ENCODE assay signal across 8 cellular contexts in genomic region chr15:99732268-99732641, GRCh38. TPM values are rescaled to one million over a fixed set of nuclear protein-coding genes. Genes with fewer than 3 reads are reported as not detected.
A peak's percentile ranks its signal among the peaks of the same experiment; 100 is the strongest.
DNase-seq lines count a peak whose midpoint lies in the region; ATAC-seq, FAIRE-seq and TF ChIP-seq lines count a peak whose summit lies in the region.

No MANE protein-coding gene starts in this region.

- H2AK5ac ChIP-seq in trophoblast cell (ENCODE audit: low read length) = no peak overlapping the region

- no peaks in the 10 kb centered on the region for H3K36me3 ChIP-seq in SK-N-MC (ENCODE audit: insufficient read depth, low read length)
- peaks cover 8 to 9% of the 10 kb centered on the region in 2 experiments for H3K36me3 ChIP-seq in trophoblast cell (ENCODE audit: control insufficient read depth in 1 of 2, insufficient read depth in 2 of 2, low read length in 2 of 2)

- H3K27me3 ChIP-seq in trophoblast cell (ENCODE audit: insufficient read depth, low read length) = no peaks in the 10 kb centered on the region

- ATAC-seq in HG03196 (IDR thresholded peaks at IDR 0.05; ENCODE audit: unreplicated experiment) = no peak

- H3K9me3 ChIP-seq in SK-N-MC (ENCODE audit: low read depth, low read length) (no peaks in the 10 kb centered on the region), trophoblast cell (ENCODE audit: insufficient read depth, low read depth, low read length) (peaks cover 2% of the 10 kb centered on the region)

- peak overlapping the region; percentile 92 for H3K4me2 ChIP-seq in trophoblast cell (ENCODE audit: low read length)

- no peak overlapping the region for H2BK12ac ChIP-seq in trophoblast cell (ENCODE audit: low read length)

- FAIRE-seq in frontal cortex (lab: Jason Lieb, UNC) = no peak

- H3K4ac ChIP-seq in trophoblast cell (ENCODE audit: low read depth, low read length) = no peak overlapping the region

- peaks cover 4% of the 10 kb centered on the region for H3K79me2 ChIP-seq in trophoblast cell (ENCODE audit: control insufficient read depth, insufficient read depth, low read length, poor library complexity)

- peak; percentile 32 for DNase-seq in EH (ENCODE audit: low read depth)
- DNase-seq in SK-N-MC (ENCODE audit: low read depth, low spot score) = no peak
- peak; percentile 55 for DNase-seq in fibroblast of the aortic adventitia (ENCODE audit: low read depth)
- peak; percentile 39 to 57 for DNase-seq in trophoblast cell
- DNase-seq in stimulated activated CD4-positive, alpha-beta T cell treated with anti-CD3 and anti-CD28 coated beads, Interleukin-4, amount 100 ng/mL, for 1 hour = no peak
- no peak for DNase-seq in frontal cortex (ENCODE audit: low spot score in 2 of 2)
- no peak for DNase-seq in SK-N-DZ (ENCODE audit: low spot score)

- no peak overlapping the region for H3K14ac ChIP-seq in trophoblast cell (ENCODE audit: low read length)

- no peak overlapping the region for H3K27ac ChIP-seq in SK-N-MC
- no peak overlapping the region for H3K27ac ChIP-seq in trophoblast cell (ENCODE audit: low read depth, low read length)

- H3K9ac ChIP-seq in SK-N-MC (ENCODE audit: insufficient read length) = peak overlapping the region; percentile 49
- H3K9ac ChIP-seq in trophoblast cell (ENCODE audit: low read length) = peak overlapping the region; percentile 16

- no peak overlapping the region for H2BK5ac ChIP-seq in trophoblast cell (ENCODE audit: low read depth, low read length, poor library complexity)

- WGBS in trophoblast cell (ENCODE audit: extremely low coverage, insufficient coverage, insufficient read length) = no CpG with 5 or more reads among the region's 8 CpGs

- peaks cover 4 to 8% of the 10 kb centered on the region in 2 experiments for H3K4me1 ChIP-seq in trophoblast cell (ENCODE audit: control insufficient read depth in 1 of 2, insufficient read depth in 2 of 2, low read length in 2 of 2)

- no peak overlapping the region for H2AFZ ChIP-seq in trophoblast cell (ENCODE audit: insufficient read depth, low read length, poor library complexity)

- no peak overlapping the region for H4K8ac ChIP-seq in trophoblast cell (ENCODE audit: low read depth, low read length)

- H2BK120ac ChIP-seq in trophoblast cell (ENCODE audit: insufficient read depth, low read length, poor library complexity) = no peak overlapping the region

- H4K91ac ChIP-seq in trophoblast cell (ENCODE audit: low read depth, low read length) = no peak overlapping the region

- no peak overlapping the region for H4K12ac ChIP-seq in trophoblast cell (ENCODE audit: low read depth, low read length)

- no peak overlapping the region for H3K23ac ChIP-seq in trophoblast cell (ENCODE audit: low read length)

- peaks cover 8% of the 10 kb centered on the region for H3K79me1 ChIP-seq in trophoblast cell (ENCODE audit: low read length)

- no peak overlapping the region for H3K18ac ChIP-seq in trophoblast cell (ENCODE audit: low read length)

- TF ChIP-seq CTCF in fibroblast of the aortic adventitia (IDR thresholded peaks at IDR 0.05; ENCODE audit: insufficient read depth, low read length) = no peak

- H3K4me3 ChIP-seq in SK-N-MC (peak overlapping the region; percentile 86), fibroblast of the aortic adventitia (ENCODE audit: low read depth, low read length) (peak overlapping the region; percentile 79), trophoblast cell (ENCODE audit: low read depth, low read length) (peak overlapping the region; percentile 87)

RNA-seq across cellular contexts. Expression of gene LYSMD4, which starts 1.0 kb away (rescaled TPM):
- total RNA-seq in fibroblast of the aortic adventitia (ENCODE audit: low replicate concordance) (2.6 and 9.0 TPM in 2 replicates), frontal cortex (15.5 TPM)
- 3.6 and 4.1 TPM in 2 replicates for polyA plus RNA-seq in trophoblast cell (2013)
- polyA plus RNA-seq in SK-N-DZ (2014; cell fraction: cytosol; rRNA removed) = 18.9 and 28.8 TPM in 2 replicates
- 51.3 and 59.9 TPM in 2 replicates for polyA plus RNA-seq in SK-N-DZ (2014; cell fraction: nucleus; rRNA removed)

Comparison
In these comparisons a context has a peak if more than half of its experiments do, and no peak if none do; other contexts are left out.
1. DNase-seq: peak in EH (single experiment), fibroblast of the aortic adventitia (single experiment) and trophoblast cell (2 of 2); none in SK-N-MC (single experiment), stimulated activated CD4-positive, alpha-beta T cell treated with anti-CD3 and anti-CD28 coated beads, Interleukin-4, amount 100 ng/mL, for 1 hour (single experiment), frontal cortex (0 of 2) and SK-N-DZ (single experiment).
2. Peak in every context shown above with its lines, with median percentiles within 50 percentile points of each other: H3K4me3 ChIP-seq.